In genomic region chrY:7977301-7977700, GRCh38 we compare ENCODE assay signal across 24 cellular contexts.
DNase-seq lines count a peak whose midpoint lies in the region; ATAC-seq and TF ChIP-seq lines count a peak whose summit lies in the region.
"Had no signal": no experiment of that assay in that cellular context is flagged by ENCODE, and none has a peak within 500 bp of the region (broad histone marks: within the 10 kb centered on the region; RNA-seq: fewer than 3 reads in every experiment).

No MANE protein-coding gene starts in this region.

- intact Hi-C loops in activated CD8-positive, alpha-beta T cell treated with anti-CD3 and anti-CD28 coated beads for 36 hours (cut with micrococcal nuclease): no loop called here

- no peaks in the 10 kb centered on the region for H3K36me3 Mint-ChIP-seq in activated CD8-positive, alpha-beta T cell treated with anti-CD3 and anti-CD28 coated beads for 36 hours (ENCODE audit: low read depth)
- H3K36me3 Mint-ChIP-seq in activated CD8-positive, alpha-beta T cell treated with anti-CD3 and anti-CD28 coated beads, Interleukin-2, amount 10 ng/mL, durations not matched to agents 7 days and 5 days (ENCODE audit: low read depth): no peaks in the 10 kb centered on the region
- H3K36me3 Mint-ChIP-seq in activated naive CD8-positive, alpha-beta T cell treated with anti-CD3 and anti-CD28 coated beads, Interleukin-2, amount 50 U/mL, for 24 hours (ENCODE audit: low read depth): no peaks in the 10 kb centered on the region
- H3K36me3 Mint-ChIP-seq in activated naive CD8-positive, alpha-beta T cell treated with anti-CD3 and anti-CD28 coated beads for 36 hours: no peaks in the 10 kb centered on the region
- H3K36me3 Mint-ChIP-seq in stimulated activated effector memory CD8-positive, alpha-beta T cell treated with anti-CD3 and anti-CD28 coated beads, Interleukin-12 subunit alpha, Interleukin-12 subunit beta, amount 100 ng/mL, for 72 hours: no peaks in the 10 kb centered on the region
- H3K36me3 Mint-ChIP-seq: CD14-positive monocyte; CD4-positive, alpha-beta memory T cell; CD4-positive, CD25-positive, alpha-beta regulatory T cell; CD8-positive, alpha-beta memory T cell had no signal

- H3K4me3 Mint-ChIP-seq in activated CD8-positive, alpha-beta T cell treated with anti-CD3 and anti-CD28 coated beads for 36 hours: no peak overlapping the region
- no peak overlapping the region for H3K4me3 Mint-ChIP-seq in activated CD8-positive, alpha-beta T cell treated with anti-CD3 and anti-CD28 coated beads, Interleukin-2, amount 10 ng/mL, durations not matched to agents 7 days and 5 days
- H3K4me3 Mint-ChIP-seq in activated naive CD8-positive, alpha-beta T cell treated with anti-CD3 and anti-CD28 coated beads, Interleukin-2, amount 50 U/mL, for 24 hours: no peak overlapping the region
- H3K4me3 Mint-ChIP-seq in activated naive CD8-positive, alpha-beta T cell treated with anti-CD3 and anti-CD28 coated beads for 36 hours: no peak overlapping the region
- no peak overlapping the region for H3K4me3 Mint-ChIP-seq in stimulated activated effector memory CD8-positive, alpha-beta T cell treated with anti-CD3 and anti-CD28 coated beads, Interleukin-12 subunit alpha, Interleukin-12 subunit beta, amount 100 ng/mL, for 72 hours
- no peak overlapping the region for H3K4me3 Mint-ChIP-seq in stimulated activated naive CD8-positive, alpha-beta T cell treated with anti-CD3 and anti-CD28 coated beads, Interleukin-15, amount 100 ng/mL, for 72 hours
- H3K4me3 Mint-ChIP-seq: B cell; CD14-positive monocyte; CD4-positive, alpha-beta memory T cell; CD4-positive, CD25-positive, alpha-beta regulatory T cell; CD8-positive, alpha-beta memory T cell had no signal

- H3K27me3 Mint-ChIP-seq in activated CD8-positive, alpha-beta T cell treated with anti-CD3 and anti-CD28 coated beads for 36 hours: no peaks in the 10 kb centered on the region
- H3K27me3 Mint-ChIP-seq in activated CD8-positive, alpha-beta T cell treated with anti-CD3 and anti-CD28 coated beads, Interleukin-2, amount 10 ng/mL, durations not matched to agents 7 days and 5 days (ENCODE audit: low read depth): no peaks in the 10 kb centered on the region
- H3K27me3 Mint-ChIP-seq in activated naive CD8-positive, alpha-beta T cell treated with anti-CD3 and anti-CD28 coated beads, Interleukin-2, amount 50 U/mL, for 24 hours: no peaks in the 10 kb centered on the region
- H3K27me3 Mint-ChIP-seq in activated naive CD8-positive, alpha-beta T cell treated with anti-CD3 and anti-CD28 coated beads for 36 hours: no peaks in the 10 kb centered on the region
- no peaks in the 10 kb centered on the region for H3K27me3 Mint-ChIP-seq in stimulated activated naive CD8-positive, alpha-beta T cell treated with anti-CD3 and anti-CD28 coated beads, Interleukin-15, amount 100 ng/mL, for 72 hours
- H3K27me3 Mint-ChIP-seq: B cell; CD4-positive, alpha-beta memory T cell; CD4-positive, CD25-positive, alpha-beta regulatory T cell; CD8-positive, alpha-beta memory T cell had no signal

- CTCF ChIA-PET in activated CD8-positive, alpha-beta T cell treated with anti-CD3 and anti-CD28 coated beads for 36 hours (lab: Charles Lee): no interaction called here
- CTCF ChIA-PET in activated CD8-positive, alpha-beta T cell treated with anti-CD3 and anti-CD28 coated beads, Interleukin-2, amount 10 ng/mL, durations not matched to agents 7 days and 5 days (lab: Charles Lee): no interaction called here

- peak; percentile 1 for DNase-seq in activated CD8-positive, alpha-beta T cell treated with anti-CD3 and anti-CD28 coated beads for 36 hours
- no peak for DNase-seq in activated CD8-positive, alpha-beta T cell treated with anti-CD3 and anti-CD28 coated beads, Interleukin-2, amount 10 ng/mL, durations not matched to agents 7 days and 5 days
- no peak for DNase-seq in activated naive CD8-positive, alpha-beta T cell treated with anti-CD3 and anti-CD28 coated beads, Interleukin-2, amount 50 U/mL, for 24 hours
- DNase-seq in activated naive CD8-positive, alpha-beta T cell treated with anti-CD3 and anti-CD28 coated beads for 36 hours: no peak
- no peak for DNase-seq in stimulated activated effector memory CD8-positive, alpha-beta T cell treated with anti-CD3 and anti-CD28 coated beads, Interleukin-12 subunit alpha, Interleukin-12 subunit beta, amount 100 ng/mL, for 72 hours (ENCODE audit: low spot score in 2 of 2)
- no peak for DNase-seq in stimulated activated naive CD8-positive, alpha-beta T cell treated with anti-CD3 and anti-CD28 coated beads, Interleukin-15, amount 100 ng/mL, for 72 hours
- no peak for DNase-seq in C1 segment of cervical spinal cord (lab: John Stamatoyannopoulos, UW)
- DNase-seq: AML-193; CD4-positive, alpha-beta memory T cell; CD4-positive, CD25-positive, alpha-beta regulatory T cell; CD8-positive, alpha-beta memory T cell; COR-L47; DMS 273 treated with DMSO at 0.1 percent for 48 hours; DMS153; DMS53; DMS79; DND-41; EL; GDM1 had no signal

- no peaks in the 10 kb centered on the region for H3K4me1 Mint-ChIP-seq in activated CD8-positive, alpha-beta T cell treated with anti-CD3 and anti-CD28 coated beads for 36 hours (ENCODE audit: low read depth)
- H3K4me1 Mint-ChIP-seq in activated CD8-positive, alpha-beta T cell treated with anti-CD3 and anti-CD28 coated beads, Interleukin-2, amount 10 ng/mL, durations not matched to agents 7 days and 5 days (ENCODE audit: low read depth): no peaks in the 10 kb centered on the region
- H3K4me1 Mint-ChIP-seq in activated naive CD8-positive, alpha-beta T cell treated with anti-CD3 and anti-CD28 coated beads, Interleukin-2, amount 50 U/mL, for 24 hours: peaks cover 3% of the 10 kb centered on the region
- H3K4me1 Mint-ChIP-seq in activated naive CD8-positive, alpha-beta T cell treated with anti-CD3 and anti-CD28 coated beads for 36 hours: no peaks in the 10 kb centered on the region
- H3K4me1 Mint-ChIP-seq in stimulated activated effector memory CD8-positive, alpha-beta T cell treated with anti-CD3 and anti-CD28 coated beads, Interleukin-12 subunit alpha, Interleukin-12 subunit beta, amount 100 ng/mL, for 72 hours: no peaks in the 10 kb centered on the region
- H3K4me1 Mint-ChIP-seq in stimulated activated naive CD8-positive, alpha-beta T cell treated with anti-CD3 and anti-CD28 coated beads, Interleukin-15, amount 100 ng/mL, for 72 hours: no peaks in the 10 kb centered on the region
- H3K4me1 Mint-ChIP-seq: B cell; CD14-positive monocyte; CD4-positive, alpha-beta memory T cell; CD4-positive, CD25-positive, alpha-beta regulatory T cell; CD8-positive, alpha-beta memory T cell had no signal

- TF ChIP-seq CTCF in activated CD8-positive, alpha-beta T cell treated with anti-CD3 and anti-CD28 coated beads for 36 hours (IDR thresholded peaks at IDR 0.05): no peak

- H3K9me3 Mint-ChIP-seq in activated CD8-positive, alpha-beta T cell treated with anti-CD3 and anti-CD28 coated beads for 36 hours: no peaks in the 10 kb centered on the region
- no peaks in the 10 kb centered on the region for H3K9me3 Mint-ChIP-seq in activated CD8-positive, alpha-beta T cell treated with anti-CD3 and anti-CD28 coated beads, Interleukin-2, amount 10 ng/mL, durations not matched to agents 7 days and 5 days (ENCODE audit: insufficient read depth)
- H3K9me3 Mint-ChIP-seq in activated naive CD8-positive, alpha-beta T cell treated with anti-CD3 and anti-CD28 coated beads, Interleukin-2, amount 50 U/mL, for 24 hours: peaks cover 6% of the 10 kb centered on the region
- H3K9me3 Mint-ChIP-seq in activated naive CD8-positive, alpha-beta T cell treated with anti-CD3 and anti-CD28 coated beads for 36 hours: no peaks in the 10 kb centered on the region
- no peaks in the 10 kb centered on the region for H3K9me3 Mint-ChIP-seq in stimulated activated effector memory CD8-positive, alpha-beta T cell treated with anti-CD3 and anti-CD28 coated beads, Interleukin-12 subunit alpha, Interleukin-12 subunit beta, amount 100 ng/mL, for 72 hours
- no peaks in the 10 kb centered on the region for H3K9me3 Mint-ChIP-seq in stimulated activated naive CD8-positive, alpha-beta T cell treated with anti-CD3 and anti-CD28 coated beads, Interleukin-15, amount 100 ng/mL, for 72 hours
- H3K9me3 Mint-ChIP-seq: CD4-positive, alpha-beta memory T cell; CD4-positive, CD25-positive, alpha-beta regulatory T cell had no signal

- POLR2A ChIA-PET in activated CD8-positive, alpha-beta T cell treated with anti-CD3 and anti-CD28 coated beads for 36 hours (lab: Charles Lee): no interaction called here
- POLR2A ChIA-PET in activated CD8-positive, alpha-beta T cell treated with anti-CD3 and anti-CD28 coated beads, Interleukin-2, amount 10 ng/mL, durations not matched to agents 7 days and 5 days (lab: Charles Lee): no interaction called here

- no peak overlapping the region for H3K27ac Mint-ChIP-seq in activated CD8-positive, alpha-beta T cell treated with anti-CD3 and anti-CD28 coated beads for 36 hours
- H3K27ac Mint-ChIP-seq in activated CD8-positive, alpha-beta T cell treated with anti-CD3 and anti-CD28 coated beads, Interleukin-2, amount 10 ng/mL, durations not matched to agents 7 days and 5 days: no peak overlapping the region
- no peak overlapping the region for H3K27ac Mint-ChIP-seq in activated naive CD8-positive, alpha-beta T cell treated with anti-CD3 and anti-CD28 coated beads, Interleukin-2, amount 50 U/mL, for 24 hours
- H3K27ac Mint-ChIP-seq in activated naive CD8-positive, alpha-beta T cell treated with anti-CD3 and anti-CD28 coated beads for 36 hours: no peak overlapping the region
- no peak overlapping the region for H3K27ac Mint-ChIP-seq in stimulated activated effector memory CD8-positive, alpha-beta T cell treated with anti-CD3 and anti-CD28 coated beads, Interleukin-12 subunit alpha, Interleukin-12 subunit beta, amount 100 ng/mL, for 72 hours
- no peak overlapping the region for H3K27ac Mint-ChIP-seq in stimulated activated naive CD8-positive, alpha-beta T cell treated with anti-CD3 and anti-CD28 coated beads, Interleukin-15, amount 100 ng/mL, for 72 hours
- H3K27ac Mint-ChIP-seq: B cell; CD14-positive monocyte; CD4-positive, alpha-beta memory T cell; CD4-positive, CD25-positive, alpha-beta regulatory T cell; CD8-positive, alpha-beta memory T cell had no signal

- ATAC-seq in activated CD8-positive, alpha-beta T cell treated with anti-CD3 and anti-CD28 coated beads for 36 hours: peak; percentile 49
- ATAC-seq in activated CD8-positive, alpha-beta T cell treated with anti-CD3 and anti-CD28 coated beads, Interleukin-2, amount 10 ng/mL, durations not matched to agents 7 days and 5 days: no peak
- peak; percentile 49 for ATAC-seq in activated naive CD8-positive, alpha-beta T cell treated with anti-CD3 and anti-CD28 coated beads, Interleukin-2, amount 50 U/mL, for 24 hours
- peak; percentile 77 for ATAC-seq in stimulated activated effector memory CD8-positive, alpha-beta T cell treated with anti-CD3 and anti-CD28 coated beads, Interleukin-12 subunit alpha, Interleukin-12 subunit beta, amount 100 ng/mL, for 72 hours
- ATAC-seq in stimulated activated naive CD8-positive, alpha-beta T cell treated with anti-CD3 and anti-CD28 coated beads, Interleukin-15, amount 100 ng/mL, for 72 hours: peak; percentile 66
- no peak for ATAC-seq in HG03378 (IDR thresholded peaks at IDR 0.05; ENCODE audit: unreplicated experiment)
- ATAC-seq: A549, GM12878 had no signal

Comparison
In these comparisons a context has a peak if more than half of its experiments do, and no peak if none do; other contexts are left out.
1. ATAC-seq: peak in activated CD8-positive, alpha-beta T cell treated with anti-CD3 and anti-CD28 coated beads for 36 hours (single experiment), activated naive CD8-positive, alpha-beta T cell treated with anti-CD3 and anti-CD28 coated beads, Interleukin-2, amount 50 U/mL, for 24 hours (single experiment), stimulated activated effector memory CD8-positive, alpha-beta T cell treated with anti-CD3 and anti-CD28 coated beads, Interleukin-12 subunit alpha, Interleukin-12 subunit beta, amount 100 ng/mL, for 72 hours (single experiment) and stimulated activated naive CD8-positive, alpha-beta T cell treated with anti-CD3 and anti-CD28 coated beads, Interleukin-15, amount 100 ng/mL, for 72 hours (single experiment); none in activated CD8-positive, alpha-beta T cell treated with anti-CD3 and anti-CD28 coated beads, Interleukin-2, amount 10 ng/mL, durations not matched to agents 7 days and 5 days (single experiment) and HG03378 (single experiment).